10 cellular contexts compared by ENCODE assay signal in the genomic region with DNA sequence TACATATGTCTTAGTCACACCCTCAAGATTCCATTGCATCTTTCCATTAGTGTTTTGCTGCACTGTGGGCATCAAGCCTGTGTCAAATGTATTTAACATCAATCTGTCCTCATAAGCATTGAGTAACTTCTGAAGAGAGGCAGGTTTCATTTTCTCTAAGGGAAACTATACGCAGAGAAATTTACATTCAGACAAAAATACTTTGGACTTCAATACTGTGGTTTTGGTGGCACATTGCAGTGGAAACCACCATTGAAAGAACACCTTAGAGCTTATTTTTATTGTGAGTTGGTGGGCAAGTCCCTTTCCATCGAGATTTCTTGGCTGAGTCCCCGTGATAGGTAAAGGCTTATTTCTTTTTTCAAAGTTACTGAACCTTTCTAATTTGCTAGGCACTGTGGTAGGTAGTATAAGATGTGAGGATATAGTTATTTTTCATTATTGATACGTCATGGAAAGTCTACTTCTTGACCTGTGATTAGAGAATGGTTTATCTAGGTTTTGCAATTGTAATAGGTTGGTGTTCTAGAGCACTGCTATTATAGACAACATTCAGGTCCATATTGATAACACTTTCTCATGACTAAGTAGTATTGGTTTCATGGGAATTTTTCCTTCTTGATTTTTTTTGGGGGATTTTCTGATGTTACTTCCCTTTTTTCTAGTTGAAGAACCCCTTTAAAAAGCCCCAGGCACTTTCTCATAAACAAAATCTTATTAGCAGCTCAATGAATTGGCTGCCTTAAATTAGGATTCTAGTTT.
A peak's percentile ranks its signal among the peaks of the same experiment; 100 is the strongest.
DNase-seq lines count a peak whose midpoint lies in the region; ATAC-seq and TF ChIP-seq lines count a peak whose summit lies in the region.
"Had no signal": no experiment of that assay in that cellular context is flagged by ENCODE, and none has a peak within 500 bp of the region (broad histone marks: within the 10 kb centered on the region; RNA-seq: fewer than 3 reads in every experiment).

No MANE protein-coding gene starts in this region.

- no peaks in the 10 kb centered on the region for H3K27me3 ChIP-seq in gastrocnemius medialis

- DNase-seq in A172 (ENCODE audit: low spot score) (peak; percentile 4), HS-5 (ENCODE audit: low read depth) (peak; percentile 20), ACHN (no peak), NCI-H128 (lab: John Stamatoyannopoulos, UW; ENCODE audit: unreplicated experiment) (no peak), COR-L47 (lab: John Stamatoyannopoulos, UW) (no peak), gastrocnemius medialis (no peak)

- intact Hi-C loops in gastrocnemius medialis (cut with DNase I; ENCODE audit: low total_unique reads) = no loop called here

- no peak for TF ChIP-seq CTCF in gastrocnemius medialis (IDR thresholded peaks at IDR 0.05 in 4 of 5, conservative IDR thresholded peaks at IDR 0.05 in 1 of 5)

- peak; percentile 81 for ATAC-seq in GM18858 (IDR thresholded peaks at IDR 0.05; ENCODE audit: unreplicated experiment)
- peak; percentile 87 for ATAC-seq in HG02610 (IDR thresholded peaks at IDR 0.05; ENCODE audit: unreplicated experiment)
- no peak for ATAC-seq in gastrocnemius medialis
- ATAC-seq: K562 had no signal

- in situ Hi-C loops in ACHN (cut with HindIII; ENCODE audit: low pct_ligation_motif_present, low pct_unique_long_range_greater_than_20kb, low sequenced_read_pairs) (no loop called here), gastrocnemius medialis (cut with MboI; ENCODE audit: low sequenced_read_pairs in 4 of 4) (no loop called here)

- no peak overlapping the region for H3K27ac ChIP-seq in gastrocnemius medialis
- H3K27ac ChIP-seq: neutrophil had no signal

- TF ChIP-seq POLR2A in gastrocnemius medialis (IDR thresholded peaks at IDR 0.05) = no peak

- H3K9me3 ChIP-seq in gastrocnemius medialis = no peaks in the 10 kb centered on the region
- H3K9me3 ChIP-seq: neutrophil had no signal

- no peaks in the 10 kb centered on the region for H3K36me3 ChIP-seq in gastrocnemius medialis
- H3K36me3 ChIP-seq: neutrophil had no signal

- H3K4me1 ChIP-seq in gastrocnemius medialis = no peaks in the 10 kb centered on the region

- H3K4me3 ChIP-seq in gastrocnemius medialis = no peak overlapping the region
- H3K4me3 ChIP-seq: K562 had no signal

Comparison
In these comparisons a context has a peak if more than half of its experiments do, and no peak if none do; other contexts are left out.
1. DNase-seq: peak in A172 (single experiment) and HS-5 (single experiment); none in ACHN (single experiment), NCI-H128 (single experiment), COR-L47 (single experiment) and gastrocnemius medialis (0 of 2).
2. ATAC-seq: peak in GM18858 (single experiment) and HG02610 (single experiment); none in gastrocnemius medialis (0 of 2).